In genomic region chr2:160474891-160475795, GRCh38 we compare ENCODE assay signal across 1 cellular context.
TF ChIP-seq lines count a peak whose summit lies in the region.

No MANE protein-coding gene starts in this region.

TF ChIP-seq in A549, 52 proteins besides CTCF, POLR2A, EP300 and RAD21 (continued from another document):
- TF ChIP-seq ATOH8 (CRISPR knock-in tag; IDR thresholded peaks at IDR 0.05; ENCODE audit: low read depth) (no peak), HES2 (IDR thresholded peaks at IDR 0.05) (no peak), CHD2 (IDR thresholded peaks at IDR 0.05; ENCODE audit: low read length, partially characterized antibody) (no peak), PBX3 (IDR thresholded peaks at IDR 0.05) (no peak), CEBPB (IDR thresholded peaks at IDR 0.05) (no peak), PHF8 (IDR thresholded peaks at IDR 0.05; ENCODE audit: borderline replicate concordance, low read depth) (no peak)
